Comparison of ENCODE assay signal across 8 cellular contexts in the genomic region with DNA sequence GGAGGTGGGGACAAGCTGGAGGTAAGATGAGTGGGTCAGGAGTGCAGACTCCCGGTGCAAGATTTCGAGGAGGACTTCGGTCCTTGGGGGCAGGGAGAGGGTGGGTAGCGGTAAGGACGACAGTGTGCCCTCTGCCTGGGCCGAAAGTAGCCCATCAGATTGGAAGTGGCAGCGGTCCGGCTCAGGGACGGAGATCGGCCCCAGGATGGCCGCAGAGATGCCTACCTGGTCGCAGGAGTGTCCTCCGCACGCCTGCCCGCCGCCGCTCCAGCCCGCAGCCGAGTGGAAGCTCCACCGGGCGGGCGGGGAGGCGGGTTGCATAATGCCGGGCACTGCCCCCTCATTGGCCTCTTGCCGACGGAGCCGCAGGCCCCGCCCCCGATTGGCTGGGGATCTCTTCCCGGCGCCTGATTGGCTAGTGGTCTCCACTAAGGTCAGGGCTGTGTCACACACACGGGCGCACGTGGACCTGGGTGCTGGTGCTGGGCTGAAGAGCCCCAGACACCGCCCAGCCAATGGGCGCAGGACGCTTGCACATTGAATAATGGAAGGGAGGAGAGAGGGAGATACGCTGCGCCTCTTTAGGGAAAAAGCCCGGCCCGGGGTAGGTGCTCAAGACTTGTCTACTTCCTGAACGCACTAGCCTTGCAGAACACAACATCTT. TPM values are rescaled to one million over a fixed set of nuclear protein-coding genes. Genes with fewer than 3 reads are reported as not detected.
DNase-seq lines count a peak whose midpoint lies in the region; ATAC-seq, FAIRE-seq and TF ChIP-seq lines count a peak whose summit lies in the region.

A gene with protein sequence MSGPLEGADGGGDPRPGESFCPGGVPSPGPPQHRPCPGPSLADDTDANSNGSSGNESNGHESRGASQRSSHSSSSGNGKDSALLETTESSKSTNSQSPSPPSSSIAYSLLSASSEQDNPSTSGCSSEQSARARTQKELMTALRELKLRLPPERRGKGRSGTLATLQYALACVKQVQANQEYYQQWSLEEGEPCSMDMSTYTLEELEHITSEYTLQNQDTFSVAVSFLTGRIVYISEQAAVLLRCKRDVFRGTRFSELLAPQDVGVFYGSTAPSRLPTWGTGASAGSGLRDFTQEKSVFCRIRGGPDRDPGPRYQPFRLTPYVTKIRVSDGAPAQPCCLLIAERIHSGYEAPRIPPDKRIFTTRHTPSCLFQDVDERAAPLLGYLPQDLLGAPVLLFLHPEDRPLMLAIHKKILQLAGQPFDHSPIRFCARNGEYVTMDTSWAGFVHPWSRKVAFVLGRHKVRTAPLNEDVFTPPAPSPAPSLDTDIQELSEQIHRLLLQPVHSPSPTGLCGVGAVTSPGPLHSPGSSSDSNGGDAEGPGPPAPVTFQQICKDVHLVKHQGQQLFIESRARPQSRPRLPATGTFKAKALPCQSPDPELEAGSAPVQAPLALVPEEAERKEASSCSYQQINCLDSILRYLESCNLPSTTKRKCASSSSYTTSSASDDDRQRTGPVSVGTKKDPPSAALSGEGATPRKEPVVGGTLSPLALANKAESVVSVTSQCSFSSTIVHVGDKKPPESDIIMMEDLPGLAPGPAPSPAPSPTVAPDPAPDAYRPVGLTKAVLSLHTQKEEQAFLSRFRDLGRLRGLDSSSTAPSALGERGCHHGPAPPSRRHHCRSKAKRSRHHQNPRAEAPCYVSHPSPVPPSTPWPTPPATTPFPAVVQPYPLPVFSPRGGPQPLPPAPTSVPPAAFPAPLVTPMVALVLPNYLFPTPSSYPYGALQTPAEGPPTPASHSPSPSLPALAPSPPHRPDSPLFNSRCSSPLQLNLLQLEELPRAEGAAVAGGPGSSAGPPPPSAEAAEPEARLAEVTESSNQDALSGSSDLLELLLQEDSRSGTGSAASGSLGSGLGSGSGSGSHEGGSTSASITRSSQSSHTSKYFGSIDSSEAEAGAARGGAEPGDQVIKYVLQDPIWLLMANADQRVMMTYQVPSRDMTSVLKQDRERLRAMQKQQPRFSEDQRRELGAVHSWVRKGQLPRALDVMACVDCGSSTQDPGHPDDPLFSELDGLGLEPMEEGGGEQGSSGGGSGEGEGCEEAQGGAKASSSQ (N-terminal part only) (minus strand): TSS at position 293 of the 664 bp plus-strand sequence. CDS start 1,698 bp downstream, outside the sequence.

- peak within 1 kb of the TSS in 7 of 8 donors; percentile 91 to 98 (median 93) for H3K4me3 Mint-ChIP-seq in CD4-positive, alpha-beta memory T cell

- peak; percentile 35 for ATAC-seq in HG02885 (IDR thresholded peaks at IDR 0.05; ENCODE audit: poor library complexity, unreplicated experiment)
- peak; percentile 27 for ATAC-seq in HepG2
- no peak for ATAC-seq in GM21447 (IDR thresholded peaks at IDR 0.05; ENCODE audit: unreplicated experiment)

- CTCF ChIA-PET in CD4-positive, alpha-beta memory T cell (lab: Charles Lee; ENCODE audit: partially characterized antibody): interaction anchor here (0.9 to 7.7 kb wide), 4 partner anchors 12 to 149 kb away, joined by 3 to 93 read pairs (median 8); no protein-coding TSS in a partner anchor
- CTCF ChIA-PET in HepG2 (lab: Yijun Ruan, JAX; ENCODE audit: low intra/inter-chr PET ratio, low total read pairs): no interaction called here

- H3K9ac ChIP-seq in HepG2 (ENCODE audit: insufficient read depth, low read depth, low read length): peak within 1 kb of the TSS; percentile 68

- H3K9me3 Mint-ChIP-seq in CD4-positive, alpha-beta memory T cell: peaks cover 0 to 21% (median 0%) of the 10 kb centered on the region in 8 donors

- H3K27ac Mint-ChIP-seq in CD4-positive, alpha-beta memory T cell: no peak within 1 kb of the TSS

- peaks cover 14 to 53% of the 10 kb centered on the region in 2 donors for H3K36me3 Mint-ChIP-seq in CD4-positive, alpha-beta memory T cell

- TF ChIP-seq CTCF in HepG2 (CRISPR knock-in tag; IDR thresholded peaks at IDR 0.05): no peak

- H3K27me3 ChIP-seq in CD4-positive, alpha-beta memory T cell (ENCODE audit: insufficient read depth, low read length): no peaks in the 10 kb centered on the region
- no peaks in the 10 kb centered on the region for H3K27me3 ChIP-seq in HepG2 (ENCODE audit: control insufficient read depth in 1 of 2, insufficient read depth in 2 of 2, low read length in 2 of 2)

- TF ChIP-seq POLR2A in HepG2 (IDR thresholded peaks at IDR 0.05; ENCODE audit: insufficient read depth in 1 of 2, low read depth in 2 of 2, low read length in 2 of 2): peak; percentile 30 to 79; a peak in 2 of 4 replicates

- H2AFZ ChIP-seq in HepG2 (ENCODE audit: low read length): no peak within 1 kb of the TSS

- no peak for FAIRE-seq in HepG2 (lab: Jason Lieb, UNC)

- BruUV-seq in HepG2 (replicated peaks; lab: Mats Ljungman, UMichigan): no TSS peak

- peaks cover 30 to 58% (median 38%) of the 10 kb centered on the region in 4 donors for H3K4me1 Mint-ChIP-seq in CD4-positive, alpha-beta memory T cell

- 56% methylated on average over 26 of the region's 42 CpGs for WGBS in HepG2 (ENCODE audit: low lambda C conversion rate)

- POLR2A ChIA-PET in CD4-positive, alpha-beta memory T cell (lab: Charles Lee; ENCODE audit: partially characterized antibody): interaction anchor here (0.6 to 23.4 kb wide), 14 partner anchors 8 to 465 kb away, joined by 3 to 1074 read pairs (median 8); a partner anchor contains a TSS
- POLR2A ChIA-PET in HepG2 (lab: Yijun Ruan, JAX): interaction anchor here (1.0 to 1.7 kb wide), 3 partner anchors 13 to 69 kb away, joined by 4 to 7 read pairs (median 7); no protein-coding TSS in a partner anchor

- no peaks in the 10 kb centered on the region for H4K20me1 ChIP-seq in HepG2 (ENCODE audit: insufficient read depth, low read length)

- H3K9me3 ChIP-seq in CD4-positive, alpha-beta memory T cell (ENCODE audit: control insufficient read depth in 1 of 2, low read length in 2 of 2): no peaks in the 10 kb centered on the region
- no peaks in the 10 kb centered on the region for H3K9me3 ChIP-seq in HepG2 (ENCODE audit: low read length)

- in situ Hi-C loops in HepG2 (cut with HindIII; ENCODE audit: extremely low pct_ligation_motif_present, low pct_unique_long_range_greater_than_20kb): no loop called here

- DNase-seq in CD4-positive, alpha-beta memory T cell: peak; percentile 83 to 94 (median 87)
- DNase-seq in NCI-H748 (lab: John Stamatoyannopoulos, UW; ENCODE audit: unreplicated experiment): peak; percentile 99
- DNase-seq in activated CD4-positive, alpha-beta T cell treated with anti-CD3 and anti-CD28 coated beads, Interleukin-2, amount 50 U/mL, for 4 hours: peak; percentile 83 to 84
- peak; percentile 78 to 93 for DNase-seq in dermis microvascular lymphatic vessel endothelial cell (ENCODE audit: low read depth in 2 of 2)
- DNase-seq in HepG2 (ENCODE audit: low spot score): peak; percentile 68
- peak; percentile 80 for DNase-seq in stimulated activated CD4-positive, alpha-beta T cell treated with anti-CD3 and anti-CD28 coated beads, Interleukin-2, amount 100 ng/mL, for 4 hours (ENCODE audit: low read depth)

- H3K27ac ChIP-seq in CD4-positive, alpha-beta memory T cell (ENCODE audit: low read depth, low read length): peak within 1 kb of the TSS; percentile 100
- peak within 1 kb of the TSS; percentile 91 for H3K27ac ChIP-seq in HepG2 (ENCODE audit: extremely low read length, insufficient read depth, low read length)

- TF ChIP-seq EP300 in HepG2 (IDR thresholded peaks at IDR 0.05; ENCODE audit: low read depth in 2 of 2, low read length in 2 of 2) (0 out of 4 replicates have a peak, but pooled peaks of 1 of the 2 experiments have one; percentile 5), HepG2 (CRISPR knock-in tag; IDR thresholded peaks at IDR 0.05; ENCODE audit: borderline replicate concordance) (peak; percentile 33; the same call in 1 of the 2 replicates)

- H3K79me2 ChIP-seq in HepG2 (ENCODE audit: insufficient read depth, low read length): peaks cover 4% of the 10 kb centered on the region

- peak within 1 kb of the TSS; percentile 97 for H3K4me2 ChIP-seq in HepG2 (ENCODE audit: low read depth, low read length)

- H3K4me1 ChIP-seq in CD4-positive, alpha-beta memory T cell (ENCODE audit: insufficient read depth, low read length): peaks cover 60% of the 10 kb centered on the region
- peaks cover 50% of the 10 kb centered on the region for H3K4me1 ChIP-seq in HepG2 (ENCODE audit: insufficient read depth, low read length)

- intact Hi-C loops in CD4-positive, alpha-beta memory T cell (cut with micrococcal nuclease): no loop called here
- intact Hi-C loops in HepG2 (cut with micrococcal nuclease; ENCODE audit: unreplicated experiment): loop anchor here (1.0 kb wide), 1 partner anchor 13 kb away; no protein-coding TSS in a partner anchor

- peak within 1 kb of the TSS; percentile 74 to 89 for H3K4me3 ChIP-seq in CD4-positive, alpha-beta memory T cell (ENCODE audit: low read length in 2 of 2)
- peak within 1 kb of the TSS; percentile 46 to 70 (median 68); a peak in 5 of 6 replicates for H3K4me3 ChIP-seq in HepG2 (replicated peaks in 1 of 3; ENCODE audit: insufficient read depth in 1 of 3, low read depth in 2 of 3, low read length in 3 of 3)

- peaks cover 33% of the 10 kb centered on the region for H3K36me3 ChIP-seq in CD4-positive, alpha-beta memory T cell (ENCODE audit: insufficient read depth, low read length)
- H3K36me3 ChIP-seq in HepG2 (replicated peaks in 1 of 2; ENCODE audit: control insufficient read depth in 1 of 2, insufficient read depth in 2 of 2, low read length in 2 of 2): peaks cover 5 to 20% of the 10 kb centered on the region in 2 experiments; a peak in 4 of 5 replicates

- no peak for TF ChIP-seq RAD21 in HepG2 (CRISPR knock-in tag; IDR thresholded peaks at IDR 0.05)

- no peaks in the 10 kb centered on the region for H3K27me3 Mint-ChIP-seq in CD4-positive, alpha-beta memory T cell

RNA-seq across cellular contexts. Expression of the gene that starts here (rescaled TPM):
- 10 to 100 TPM; 78.9 to 79.4 TPM for total RNA-seq in CD4-positive, alpha-beta memory T cell
- polyA plus RNA-seq in CD4-positive, alpha-beta memory T cell: 10 to 100 TPM in 1 of 2 donors, 1 to 10 TPM in 1; 3.7 to 18.6 TPM
- total RNA-seq in dermis microvascular lymphatic vessel endothelial cell (5.0 and 16.7 TPM in 2 replicates), HepG2 (2016; rRNA removed; fragmentation: Illumina TruSeq; extraction: Trizol) (2.6 and 5.5 TPM in 2 replicates)
- total RNA-seq in HepG2 (2016; cell fraction: cytosol; rRNA removed; fragmentation: Illumina TruSeq; extraction: Trizol; ENCODE audit: low read depth): 1.8 and 2.9 TPM in 2 replicates
- total RNA-seq in HepG2 (2016; cell fraction: insoluble cytoplasmic fraction; rRNA removed; fragmentation: Illumina TruSeq; extraction: Trizol): 3.2 and 5.8 TPM in 2 replicates
- 1.4 and 1.9 TPM in 2 replicates for total RNA-seq in HepG2 (2016; cell fraction: membrane; rRNA removed; fragmentation: Illumina TruSeq; extraction: Trizol)
- total RNA-seq in HepG2 (2016; cell fraction: nucleus; rRNA removed; fragmentation: Illumina TruSeq; extraction: Trizol): 4.1 and 4.3 TPM in 2 replicates
- polyA plus RNA-seq in HepG2 (2011; rRNA removed): 3.6 and 5.2 TPM in 2 replicates
- polyA plus RNA-seq in HepG2 (2011; cell fraction: cytosol; rRNA removed): 1.3 and 1.4 TPM in 2 replicates
- 32.0 and 32.6 TPM in 2 replicates for polyA plus RNA-seq in HepG2 (2011; cell fraction: nucleus; rRNA removed)
- polyA plus RNA-seq in HepG2 (2012): 7.8 and 11.4 TPM in 2 replicates
- 0.38 and 0.70 TPM in 2 replicates for polyA plus RNA-seq in HepG2 (2016; cell fraction: cytosol; fragmentation: Illumina TruSeq; extraction: Trizol; ENCODE audit: low read depth)
- 2.2 and 3.6 TPM in 2 replicates for polyA plus RNA-seq in HepG2 (2016; cell fraction: insoluble cytoplasmic fraction; fragmentation: Illumina TruSeq; extraction: Trizol; ENCODE audit: low read depth)
- polyA plus RNA-seq in HepG2 (2016; cell fraction: membrane; fragmentation: Illumina TruSeq; extraction: Trizol; ENCODE audit: low read depth): 0.49 and 0.90 TPM in 2 replicates
- 13.1 and 17.6 TPM in 2 replicates for polyA plus RNA-seq in HepG2 (2016; cell fraction: nucleus; fragmentation: Illumina TruSeq; extraction: Trizol; ENCODE audit: insufficient read depth, low read depth)
- polyA minus RNA-seq in HepG2 (2011; rRNA and poly(A)+ RNA removed; ENCODE audit: low replicate concordance): 11.1 and 12.7 TPM in 2 replicates
- 3.8 and 6.2 TPM in 2 replicates for polyA minus RNA-seq in HepG2 (2011; cell fraction: cytosol; rRNA and poly(A)+ RNA removed)
- 10.4 and 10.7 TPM in 2 replicates for polyA minus RNA-seq in HepG2 (2011; cell fraction: nucleus; rRNA and poly(A)+ RNA removed)
